Comparison of ENCODE assay signal across 29 cellular contexts in the genomic region with DNA sequence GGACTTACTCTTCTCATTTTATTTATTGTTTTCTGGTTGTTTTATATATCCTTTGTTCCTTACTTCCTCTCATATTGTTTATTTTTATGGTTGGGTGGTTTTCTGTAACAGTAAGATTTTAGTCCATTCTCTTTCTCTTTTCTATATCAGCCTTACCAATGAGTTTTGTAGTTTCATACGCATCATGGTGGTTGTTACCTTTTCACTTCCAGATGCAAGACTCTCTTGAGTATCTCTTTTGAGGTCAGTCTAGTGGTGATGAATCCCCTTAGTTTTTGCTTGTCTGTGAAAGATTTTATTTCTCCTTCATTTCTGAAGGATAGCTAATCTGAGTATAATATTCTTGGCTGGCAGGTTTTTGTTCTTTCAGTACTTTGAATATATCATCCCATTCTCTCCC.
"Had no signal": no experiment of that assay in that cellular context is flagged by ENCODE, and none has a peak within 500 bp of the region (broad histone marks: within the 10 kb centered on the region; RNA-seq: fewer than 3 reads in every experiment).

No MANE protein-coding gene starts in this region.

- H3K4me3 Mint-ChIP-seq: naive thymus-derived CD4-positive, alpha-beta T cell; natural killer cell; nephron; neural progenitor cell; stimulated activated effector memory CD8-positive, alpha-beta T cell treated with anti-CD3 and anti-CD28 coated beads, Interleukin-12 subunit alpha, Interleukin-12 subunit beta, amount 100 ng/mL, for 72 hours; stimulated activated naive B cell treated with anti-CD40 and anti-IgM and Interleukin-4, amounts not matched to agents 10 μg/mL and 1 μg/mL and 100 μg/mL, for 72 hours had no signal

- H3K4me1 Mint-ChIP-seq: naive thymus-derived CD4-positive, alpha-beta T cell; natural killer cell; nephron; stimulated activated effector memory CD8-positive, alpha-beta T cell treated with anti-CD3 and anti-CD28 coated beads, Interleukin-12 subunit alpha, Interleukin-12 subunit beta, amount 100 ng/mL, for 72 hours; stimulated activated naive B cell treated with anti-CD40 and anti-IgM and Interleukin-4, amounts not matched to agents 10 μg/mL and 1 μg/mL and 100 μg/mL, for 72 hours had no signal

- H3K36me3 ChIP-seq: neural progenitor cell, ovary, right lobe of liver, sigmoid colon, stomach, thoracic aorta, thyroid gland, tibial nerve, upper lobe of left lung, vagina had no signal

- H3K27me3 ChIP-seq: neural progenitor cell, ovary, right lobe of liver, sigmoid colon, thyroid gland, tibial nerve, upper lobe of left lung, vagina had no signal

- H3K27ac ChIP-seq: neural progenitor cell, ovary, parathyroid adenoma, psoas muscle, right lobe of liver, sigmoid colon, stomach, thoracic aorta, thyroid gland, tibial nerve, upper lobe of left lung, vagina had no signal

- DNase-seq: naive thymus-derived CD4-positive, alpha-beta T cell; natural killer cell; occipital lobe; ovary; posterior cingulate gyrus; psoas muscle; right lobe of liver; sigmoid colon; small intestine; stimulated activated CD4-positive, alpha-beta T cell treated with anti-CD3 and anti-CD28 coated beads, Interleukin-15, amount 100 ng/mL, for 24 hours; stimulated activated CD4-positive, alpha-beta T cell treated with anti-CD3 and anti-CD28 coated beads, Interleukin-2, amount 100 ng/mL, for 24 hours; stimulated activated CD4-positive, alpha-beta T cell treated with anti-CD3 and anti-CD28 coated beads, Interleukin-2, amount 100 ng/mL, for 48 hours; stimulated activated CD4-positive, alpha-beta T cell treated with anti-CD3 and anti-CD28 coated beads, Interleukin-4, amount 100 ng/mL, for 24 hours; stimulated activated naive B cell treated with anti-CD40 and anti-IgM and Interleukin-4, amounts not matched to agents 10 μg/mL and 1 μg/mL and 100 μg/mL, for 72 hours; stimulated activated naive CD4-positive, alpha-beta T cell treated with Interleukin-2 at 50 U/mL for 16 hours; stomach; thyroid gland; trophoblast cell had no signal

- H3K9ac ChIP-seq: neural progenitor cell, parathyroid adenoma had no signal

- H3K27ac Mint-ChIP-seq: naive thymus-derived CD4-positive, alpha-beta T cell; natural killer cell; nephron; neural progenitor cell; progenitor cell of endocrine pancreas; stimulated activated effector memory CD8-positive, alpha-beta T cell treated with anti-CD3 and anti-CD28 coated beads, Interleukin-12 subunit alpha, Interleukin-12 subunit beta, amount 100 ng/mL, for 72 hours; stimulated activated naive B cell treated with anti-CD40 and anti-IgM and Interleukin-4, amounts not matched to agents 10 μg/mL and 1 μg/mL and 100 μg/mL, for 72 hours had no signal

- H3K4me1 ChIP-seq: neural progenitor cell, parathyroid adenoma, psoas muscle, right lobe of liver, sigmoid colon, thyroid gland, tibial nerve, upper lobe of left lung, vagina had no signal

- H3K9me3 ChIP-seq: thyroid gland had no signal

- H3K4me3 ChIP-seq: neural progenitor cell, ovary, psoas muscle, right lobe of liver, sigmoid colon, stomach, thoracic aorta, thyroid gland, tibial nerve, upper lobe of left lung, vagina had no signal

- ATAC-seq: naive thymus-derived CD4-positive, alpha-beta T cell; natural killer cell; psoas muscle; right cardiac atrium; right lobe of liver; stimulated activated effector memory CD8-positive, alpha-beta T cell treated with anti-CD3 and anti-CD28 coated beads, Interleukin-12 subunit alpha, Interleukin-12 subunit beta, amount 100 ng/mL, for 72 hours; stimulated activated naive B cell treated with anti-CD40 and anti-IgM and Interleukin-4, amounts not matched to agents 10 μg/mL and 1 μg/mL and 100 μg/mL, for 72 hours had no signal

- H3K36me3 Mint-ChIP-seq: natural killer cell; stimulated activated effector memory CD8-positive, alpha-beta T cell treated with anti-CD3 and anti-CD28 coated beads, Interleukin-12 subunit alpha, Interleukin-12 subunit beta, amount 100 ng/mL, for 72 hours had no signal

- H3K4me2 ChIP-seq: neural progenitor cell had no signal

- H3K27me3 Mint-ChIP-seq: progenitor cell of endocrine pancreas had no signal

- H3K79me2 ChIP-seq: parathyroid adenoma had no signal

- FAIRE-seq: small intestine, urothelium cell line had no signal

- H2AFZ ChIP-seq: neural progenitor cell, parathyroid adenoma had no signal
